26 cellular contexts compared by ENCODE assay signal in the genomic region with DNA sequence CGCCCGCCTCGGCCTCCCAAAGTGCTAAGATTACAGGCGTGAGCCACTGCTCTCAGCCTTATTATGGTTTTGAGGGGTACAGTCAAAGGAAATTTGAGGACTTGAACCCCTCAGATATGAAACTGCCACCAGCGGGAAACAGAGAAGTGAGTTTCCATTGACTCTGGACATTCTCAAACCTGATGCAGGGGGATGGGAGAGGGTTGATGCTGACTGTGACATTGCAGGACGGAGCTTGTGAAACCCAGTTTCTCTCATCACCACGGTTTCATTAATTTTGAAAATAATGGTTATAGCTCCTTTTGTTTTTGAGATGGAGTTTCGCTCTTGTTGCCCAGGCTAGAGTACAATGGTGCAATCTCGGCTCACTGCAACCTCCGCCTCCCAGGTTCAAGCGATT.
"Had no signal": no experiment of that assay in that cellular context is flagged by ENCODE, and none has a peak within 500 bp of the region (broad histone marks: within the 10 kb centered on the region; RNA-seq: fewer than 3 reads in every experiment).

No MANE protein-coding gene starts in this region.

- H3K9ac ChIP-seq: neural progenitor cell had no signal

- DNase-seq: islet precursor cell; left ventricle myocardium inferior; mesendoderm; naive B cell; occipital lobe; ovary; right lobe of liver; stimulated activated CD4-positive, alpha-beta T cell treated with anti-CD3 and anti-CD28 coated beads, Interleukin-1b, Interleukin-23, amount 100 ng/mL, for 48 hours; stimulated activated CD4-positive, alpha-beta T cell treated with anti-CD3 and anti-CD28 coated beads, Interleukin-2, amount 100 ng/mL, for 48 hours; stimulated activated CD4-positive, alpha-beta T cell treated with anti-CD3 and anti-CD28 coated beads, Interleukin-4, amount 100 ng/mL, for 4 hours; stimulated activated CD8-positive, alpha-beta memory T cell treated with anti-CD3 and anti-CD28 coated beads, Interleukin-4, amount 100 ng/mL, for 48 hours; stimulated activated naive CD4-positive, alpha-beta T cell treated with Interleukin-2 at 50 U/mL for 16 hours; stimulated activated naive CD8-positive, alpha-beta T cell treated with anti-CD3 and anti-CD28 coated beads, Interleukin-15, amount 100 ng/mL, for 72 hours; substantia nigra had no signal

- H3K36me3 ChIP-seq: left ventricle myocardium inferior, neural progenitor cell, ovary, right atrium auricular region, right lobe of liver had no signal

- H3K27me3 ChIP-seq: neural progenitor cell, neutrophil, ovary, right atrium auricular region, right lobe of liver, tibial nerve, vagina had no signal

- H3K4me3 Mint-ChIP-seq: mesothelial cell of epicardium; naive B cell; nephron; neural progenitor cell; stimulated activated memory B cell treated with anti-CD40 and anti-IgM and Interleukin-4, amounts not matched to agents 10 μg/mL and 1 μg/mL and 100 μg/mL, for 72 hours; stimulated activated naive CD8-positive, alpha-beta T cell treated with anti-CD3 and anti-CD28 coated beads, Interleukin-15, amount 100 ng/mL, for 72 hours; type B pancreatic cell had no signal

- H3K27ac Mint-ChIP-seq: mesothelial cell of epicardium; neural progenitor cell; stimulated activated memory B cell treated with anti-CD40 and anti-IgM and Interleukin-4, amounts not matched to agents 10 μg/mL and 1 μg/mL and 100 μg/mL, for 72 hours; type B pancreatic cell had no signal

- ATAC-seq: right lobe of liver; stimulated activated memory B cell treated with anti-CD40 and anti-IgM and Interleukin-4, amounts not matched to agents 10 μg/mL and 1 μg/mL and 100 μg/mL, for 72 hours; stimulated activated naive CD8-positive, alpha-beta T cell treated with anti-CD3 and anti-CD28 coated beads, Interleukin-15, amount 100 ng/mL, for 72 hours had no signal

- H3K27me3 Mint-ChIP-seq: naive B cell; progenitor cell of endocrine pancreas; stimulated activated memory B cell treated with anti-CD40 and anti-IgM and Interleukin-4, amounts not matched to agents 10 μg/mL and 1 μg/mL and 100 μg/mL, for 72 hours; stimulated activated naive CD8-positive, alpha-beta T cell treated with anti-CD3 and anti-CD28 coated beads, Interleukin-15, amount 100 ng/mL, for 72 hours; type B pancreatic cell had no signal

- H3K36me3 Mint-ChIP-seq: type B pancreatic cell had no signal

- H3K4me3 ChIP-seq: left ventricle myocardium inferior, lung, neural progenitor cell, ovary, right atrium auricular region, right lobe of liver, smooth muscle cell, tibial nerve, vagina had no signal

- H3K9me3 ChIP-seq: left ventricle myocardium inferior, neutrophil, ovary, right atrium auricular region, right lobe of liver, tibial nerve, vagina had no signal

- H3K27ac ChIP-seq: left ventricle myocardium inferior, neural progenitor cell, ovary, right atrium auricular region, right lobe of liver, tibial nerve, vagina had no signal

- H3K4me1 Mint-ChIP-seq: neural progenitor cell had no signal

- H2AFZ ChIP-seq: neural progenitor cell had no signal

- H3K4me2 ChIP-seq: neural progenitor cell, smooth muscle cell had no signal

- H3K9me3 Mint-ChIP-seq: naive B cell; stimulated activated memory B cell treated with anti-CD40 and anti-IgM and Interleukin-4, amounts not matched to agents 10 μg/mL and 1 μg/mL and 100 μg/mL, for 72 hours; stimulated activated naive CD8-positive, alpha-beta T cell treated with anti-CD3 and anti-CD28 coated beads, Interleukin-15, amount 100 ng/mL, for 72 hours; type B pancreatic cell had no signal

- H3K4me1 ChIP-seq: left ventricle myocardium inferior, neural progenitor cell, right atrium auricular region, right lobe of liver, vagina had no signal
